In the genomic region with DNA sequence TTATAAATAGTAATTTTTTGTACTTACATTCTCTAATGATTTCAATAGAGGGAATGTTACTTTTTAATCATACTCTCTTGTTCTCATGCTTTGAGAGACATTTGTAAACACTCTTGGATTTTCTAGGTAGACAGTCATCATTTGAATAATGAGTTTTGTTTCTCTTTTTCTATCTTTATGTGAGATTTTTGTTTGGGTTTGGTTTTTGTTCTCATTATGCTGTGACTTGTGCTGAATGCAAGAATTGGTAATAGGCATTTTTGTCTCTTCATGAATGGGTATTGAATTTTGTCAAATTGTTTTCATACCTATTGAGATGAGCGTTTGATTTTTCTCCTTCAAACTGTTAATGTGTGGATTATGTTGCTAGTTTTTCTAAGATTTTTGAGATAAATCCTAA, we compare ENCODE assay signal across 14 cellular contexts. TPM values are rescaled to one million over a fixed set of nuclear protein-coding genes. Genes with fewer than 3 reads are reported as not detected.
DNase-seq lines count a peak whose midpoint lies in the region; ATAC-seq and FAIRE-seq lines count a peak whose summit lies in the region.
"Had no signal": no experiment of that assay in that cellular context is flagged by ENCODE, and none has a peak within 500 bp of the region (broad histone marks: within the 10 kb centered on the region; RNA-seq: fewer than 3 reads in every experiment).

No MANE protein-coding gene starts in this region.

- no peak for DNase-seq in frontal cortex (ENCODE audit: low spot score in 2 of 2)
- DNase-seq in stimulated activated CD4-positive, alpha-beta T cell treated with anti-CD3 and anti-CD28 coated beads, Interleukin-15, amount 100 ng/mL, for 24 hours: no peak
- DNase-seq in kidney tubule cell (ENCODE audit: low spot score): no peak
- DNase-seq in NCI-H2171 treated with DMSO at 0.1 percent for 48 hours (lab: John Stamatoyannopoulos, UW): no peak
- DNase-seq: activated CD4-positive, alpha-beta T cell treated with anti-CD3 and anti-CD28 coated beads, Interleukin-2, amount 50 U/mL, for 4 hours; anterior cingulate cortex; dermis blood vessel endothelial cell; NCI-H226; PC-9; stimulated activated CD4-positive, alpha-beta T cell treated with anti-CD3 and anti-CD28 coated beads, Interleukin-4, amount 100 ng/mL, for 4 hours had no signal

- ATAC-seq in GM18502 (IDR thresholded peaks at IDR 0.05; ENCODE audit: poor library complexity, unreplicated experiment) (peak; percentile 42), GM19463 (IDR thresholded peaks at IDR 0.05; ENCODE audit: unreplicated experiment) (peak; percentile 35), HG02973 (IDR thresholded peaks at IDR 0.05; ENCODE audit: unreplicated experiment) (peak; percentile 36)

- peak; percentile 45 for FAIRE-seq in frontal cortex (lab: Jason Lieb, UNC)

RNA-seq across cellular contexts. Expression of gene GPR183, which starts 56.8 kb away (rescaled TPM):
- 0.82 TPM for total RNA-seq in frontal cortex
- total RNA-seq: PC-9, pulmonary artery endothelial cell had no signal
